ENCODE assay signal across 11 cellular contexts in genomic region chr2:223647258-223647952, GRCh38. TPM values are rescaled to one million over a fixed set of nuclear protein-coding genes. Genes with fewer than 3 reads are reported as not detected.
A peak's percentile ranks its signal among the peaks of the same experiment; 100 is the strongest.
DNase-seq lines count a peak whose midpoint lies in the region; ATAC-seq and TF ChIP-seq lines count a peak whose summit lies in the region.
"Had no signal": no experiment of that assay in that cellular context is flagged by ENCODE, and none has a peak within 500 bp of the region (broad histone marks: within the 10 kb centered on the region; RNA-seq: fewer than 3 reads in every experiment).

No MANE protein-coding gene starts in this region.

- DNase-seq in RPMI7951 (ENCODE audit: low read depth) (peak; percentile 46), erythroblast (lab: John Stamatoyannopoulos, UW) (no peak), Kasumi-1 (lab: John Stamatoyannopoulos, UW) (no peak), NCI-H226 (no peak)
- DNase-seq in activated effector memory CD4-positive, alpha-beta T cell treated with Interleukin-2 at 50 U/mL for 16 hours, result no peak
- DNase-seq: activated CD4-positive, alpha-beta T cell treated with anti-CD3 and anti-CD28 coated beads, Interleukin-2, amount 10 ng/mL, durations not matched to agents 24 days and 14 days; amniotic stem cell; OCI-M1 had no signal

- ATAC-seq in GM18502 (IDR thresholded peaks at IDR 0.05; ENCODE audit: poor library complexity, unreplicated experiment) (peak; percentile 90), GM21390 (IDR thresholded peaks at IDR 0.05; ENCODE audit: unreplicated experiment) (peak; percentile 90), HG03064 (IDR thresholded peaks at IDR 0.05; ENCODE audit: low read depth, unreplicated experiment) (peak; percentile 95)

- TF ChIP-seq POLR2A in erythroblast (IDR thresholded peaks at IDR 0.05; ENCODE audit: low read length), result no peak

RNA-seq across cellular contexts. Expression of gene SCG2, which starts 45.2 kb away (rescaled TPM):
- total RNA-seq in RPMI7951 (2014; rRNA removed; shearing (Covaris generic)), result 57.7 and 79.7 TPM in 2 replicates
- total RNA-seq: activated CD4-positive, alpha-beta T cell treated with anti-CD3 and anti-CD28 coated beads, Interleukin-2, amount 10 ng/mL, durations not matched to agents 24 days and 14 days had no signal
